ENCODE assay signal across 8 cellular contexts in the genomic region with DNA sequence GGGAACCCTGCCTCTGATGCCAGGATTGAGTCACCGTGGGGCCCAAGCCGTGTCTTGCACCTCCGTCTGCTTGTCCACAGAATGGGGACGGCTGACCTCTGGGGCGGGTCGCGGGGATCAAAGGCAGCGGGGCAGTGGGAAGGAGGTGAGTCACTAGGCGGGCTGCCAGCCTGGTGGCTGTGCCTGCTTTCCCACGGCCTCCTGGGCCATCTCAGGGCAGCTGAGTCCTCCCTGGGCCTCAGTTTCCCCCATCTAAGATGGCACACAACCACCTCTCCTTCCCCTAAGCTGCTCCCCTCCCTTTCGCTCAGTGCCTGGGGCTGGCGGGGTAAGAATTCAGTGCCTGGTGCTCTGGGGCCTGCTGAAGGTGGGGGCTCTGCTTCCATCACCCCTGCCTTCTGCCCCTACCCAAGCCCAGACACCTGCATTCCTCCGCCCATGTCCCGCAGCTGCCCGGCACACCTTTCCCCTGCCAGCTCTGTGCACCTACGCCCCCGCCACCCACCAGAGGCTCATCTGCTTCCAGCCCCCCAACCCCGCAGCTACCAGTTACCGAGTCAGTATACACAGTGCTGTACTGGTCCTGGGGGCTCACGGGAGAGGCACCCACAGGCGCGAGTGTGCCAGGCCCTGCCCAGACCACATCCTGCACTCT. TPM values are rescaled to one million over a fixed set of nuclear protein-coding genes. Genes with fewer than 3 reads are reported as not detected.
DNase-seq lines count a peak whose midpoint lies in the region; ATAC-seq and TF ChIP-seq lines count a peak whose summit lies in the region.

No MANE protein-coding gene starts in this region.

- no peaks in the 10 kb centered on the region for H3K27me3 Mint-ChIP-seq in activated T-helper 2 cell treated with anti-CD3 and anti-CD28 coated beads, Interferon-gamma antibody, Interleukin-2, Interleukin-4, amounts not matched to agents 10 μg/mL and 5 μg/mL and 100 μg/mL, durations not matched to agents 14 hours and 24 hours and 36 hours (ENCODE audit: low read depth)

- DNase-seq in GM12865 (ENCODE audit: low read depth), result peak; percentile 16
- DNase-seq in RPMI7951 (ENCODE audit: low read depth), result peak; percentile 84
- DNase-seq in gastrocnemius medialis, result peak; percentile 64 to 88
- DNase-seq in activated T-helper 2 cell treated with anti-CD3 and anti-CD28 coated beads, Interferon-gamma antibody, Interleukin-2, Interleukin-4, amounts not matched to agents 10 μg/mL and 5 μg/mL and 100 μg/mL, durations not matched to agents 14 hours and 24 hours and 36 hours (ENCODE audit: low spot score), result no peak
- DNase-seq in foreskin melanocyte, result no peak
- DNase-seq in NCI-H2196 treated with DMSO at 0.1 percent for 48 hours (lab: John Stamatoyannopoulos, UW; ENCODE audit: unreplicated experiment), result no peak
- no peak for DNase-seq in NCI-H187 treated with DMSO at 0.1 percent for 48 hours (lab: John Stamatoyannopoulos, UW)

- TF ChIP-seq CTCF in GM12865 (IDR thresholded peaks at IDR 0.05; ENCODE audit: insufficient read depth, low read depth, low read length, missing control alignments), result no peak
- TF ChIP-seq CTCF in gastrocnemius medialis (IDR thresholded peaks at IDR 0.05 in 4 of 5, conservative IDR thresholded peaks at IDR 0.05 in 1 of 5), result no peak

- H3K4me1 Mint-ChIP-seq in activated T-helper 2 cell treated with anti-CD3 and anti-CD28 coated beads, Interferon-gamma antibody, Interleukin-2, Interleukin-4, amounts not matched to agents 10 μg/mL and 5 μg/mL and 100 μg/mL, durations not matched to agents 14 hours and 24 hours and 36 hours (ENCODE audit: low read depth), result peaks cover 19% of the 10 kb centered on the region

- no peak for ATAC-seq in gastrocnemius medialis

- H3K4me1 ChIP-seq in esophagus (ENCODE audit: control insufficient read depth in 2 of 2, insufficient read depth in 2 of 2, low read length in 1 of 2), result peaks cover 39 to 71% of the 10 kb centered on the region in 2 donors
- H3K4me1 ChIP-seq in gastrocnemius medialis, result peaks cover 72 to 77% of the 10 kb centered on the region in 2 donors

- H3K4me3 ChIP-seq in GM12865 (ENCODE audit: low read depth, low read length), result peak overlapping the region; percentile 93
- H3K4me3 ChIP-seq in esophagus (ENCODE audit: low read depth in 1 of 2, low read length in 2 of 2), result peak overlapping the region; percentile 27 to 74
- H3K4me3 ChIP-seq in gastrocnemius medialis, result peak overlapping the region; percentile 82 to 100 (median 95)

- H3K9me3 ChIP-seq in esophagus (ENCODE audit: control insufficient read depth in 2 of 2, insufficient read depth in 1 of 2, low read depth in 1 of 2, low read length in 1 of 2), result no peaks in the 10 kb centered on the region
- no peaks in the 10 kb centered on the region for H3K9me3 ChIP-seq in gastrocnemius medialis

- WGBS in esophagus, 2 donors, result 36 to 40% methylated on average over 22 of the region's 22 CpGs

- no peaks in the 10 kb centered on the region for H3K9me3 Mint-ChIP-seq in activated T-helper 2 cell treated with anti-CD3 and anti-CD28 coated beads, Interferon-gamma antibody, Interleukin-2, Interleukin-4, amounts not matched to agents 10 μg/mL and 5 μg/mL and 100 μg/mL, durations not matched to agents 14 hours and 24 hours and 36 hours

- H3K27me3 ChIP-seq in esophagus (ENCODE audit: control insufficient read depth in 1 of 2, insufficient read depth in 2 of 2, low read length in 2 of 2) (no peaks in the 10 kb centered on the region), gastrocnemius medialis (no peaks in the 10 kb centered on the region)

- TF ChIP-seq POLR2A in gastrocnemius medialis (IDR thresholded peaks at IDR 0.05), result peak; percentile 13 to 30

- H3K27ac Mint-ChIP-seq in activated T-helper 2 cell treated with anti-CD3 and anti-CD28 coated beads, Interferon-gamma antibody, Interleukin-2, Interleukin-4, amounts not matched to agents 10 μg/mL and 5 μg/mL and 100 μg/mL, durations not matched to agents 14 hours and 24 hours and 36 hours, result no peak overlapping the region

- peaks cover 31% of the 10 kb centered on the region for H3K36me3 Mint-ChIP-seq in activated T-helper 2 cell treated with anti-CD3 and anti-CD28 coated beads, Interferon-gamma antibody, Interleukin-2, Interleukin-4, amounts not matched to agents 10 μg/mL and 5 μg/mL and 100 μg/mL, durations not matched to agents 14 hours and 24 hours and 36 hours (ENCODE audit: low read depth)

- in situ Hi-C loops in gastrocnemius medialis (cut with MboI; ENCODE audit: low sequenced_read_pairs in 4 of 4), result no loop called here

- H3K4me3 Mint-ChIP-seq in activated T-helper 2 cell treated with anti-CD3 and anti-CD28 coated beads, Interferon-gamma antibody, Interleukin-2, Interleukin-4, amounts not matched to agents 10 μg/mL and 5 μg/mL and 100 μg/mL, durations not matched to agents 14 hours and 24 hours and 36 hours (ENCODE audit: low read depth), result no peak overlapping the region

- H3K27ac ChIP-seq in esophagus (ENCODE audit: low read depth in 2 of 2, low read length in 1 of 2) (peak overlapping the region; percentile 98), gastrocnemius medialis (peak overlapping the region; percentile 96 to 100 (median 100))

- intact Hi-C loops in gastrocnemius medialis (cut with DNase I; ENCODE audit: low total_unique reads), result no loop called here
- intact Hi-C loops in activated T-helper 2 cell treated with anti-CD3 and anti-CD28 coated beads, Interferon-gamma antibody, Interleukin-2, Interleukin-4, amounts not matched to agents 10 μg/mL and 5 μg/mL and 100 μg/mL, durations not matched to agents 14 hours and 24 hours and 36 hours (cut with micrococcal nuclease), result no loop called here

- H3K36me3 ChIP-seq in esophagus (ENCODE audit: control insufficient read depth in 2 of 2, insufficient read depth in 2 of 2, low read length in 1 of 2) (peaks cover 3 to 50% of the 10 kb centered on the region in 2 donors), gastrocnemius medialis (peaks cover 0 to 23% of the 10 kb centered on the region in 2 donors)

RNA-seq across cellular contexts. Expression of a gene that starts 3.5 kb away (rescaled TPM):
- 52.0 and 54.4 TPM in 2 replicates for total RNA-seq in RPMI7951 (2014; rRNA removed; shearing (Covaris generic))
- polyA plus RNA-seq in esophagus, result 100 to 1,000 TPM; 167 to 244 TPM
- 1,000 to 10,000 TPM; 1,858 to 2,149 (median 1,965) TPM for total RNA-seq in gastrocnemius medialis
- 161 and 176 TPM in 2 replicates for total RNA-seq in activated T-helper 2 cell treated with anti-CD3 and anti-CD28 coated beads, Interferon-gamma antibody, Interleukin-2, Interleukin-4, amounts not matched to agents 10 μg/mL and 5 μg/mL and 100 μg/mL, durations not matched to agents 14 hours and 24 hours and 36 hours

RNA-seq across cellular contexts. Expression of a gene that starts 32.1 kb away (rescaled TPM):
- 37.0 and 42.1 TPM in 2 replicates for total RNA-seq in RPMI7951 (2014; rRNA removed; shearing (Covaris generic))
- polyA plus RNA-seq in esophagus, result 10 to 100 TPM; 40.0 to 48.9 TPM
- 10 to 100 TPM; 54.6 to 82.9 (median 63.6) TPM for total RNA-seq in gastrocnemius medialis
- 41.3 and 47.0 TPM in 2 replicates for total RNA-seq in activated T-helper 2 cell treated with anti-CD3 and anti-CD28 coated beads, Interferon-gamma antibody, Interleukin-2, Interleukin-4, amounts not matched to agents 10 μg/mL and 5 μg/mL and 100 μg/mL, durations not matched to agents 14 hours and 24 hours and 36 hours

RNA-seq across cellular contexts. Expression of a gene that starts 48.5 kb away (rescaled TPM):
- 24.2 and 26.6 TPM in 2 replicates for total RNA-seq in RPMI7951 (2014; rRNA removed; shearing (Covaris generic))
- 10 to 100 TPM; 11.0 to 12.4 TPM for polyA plus RNA-seq in esophagus
- total RNA-seq in gastrocnemius medialis, result 10 to 100 TPM; 16.0 to 30.8 (median 22.2) TPM
- 175 and 181 TPM in 2 replicates for total RNA-seq in activated T-helper 2 cell treated with anti-CD3 and anti-CD28 coated beads, Interferon-gamma antibody, Interleukin-2, Interleukin-4, amounts not matched to agents 10 μg/mL and 5 μg/mL and 100 μg/mL, durations not matched to agents 14 hours and 24 hours and 36 hours

RNA-seq across cellular contexts. Expression of a gene that starts 49.1 kb away (rescaled TPM):
- total RNA-seq in RPMI7951 (2014; rRNA removed; shearing (Covaris generic)), result 1.4 and 2.2 TPM in 2 replicates
- 10 to 100 TPM in 1 of 2 donors, 1 to 10 TPM in 1; 6.4 to 16.0 TPM for polyA plus RNA-seq in esophagus
- total RNA-seq in gastrocnemius medialis, result 1 to 10 TPM in 1 of 4 donors, under 1 TPM in 1, not detected in 2; 0.93 to 1.4 TPM
- total RNA-seq in activated T-helper 2 cell treated with anti-CD3 and anti-CD28 coated beads, Interferon-gamma antibody, Interleukin-2, Interleukin-4, amounts not matched to agents 10 μg/mL and 5 μg/mL and 100 μg/mL, durations not matched to agents 14 hours and 24 hours and 36 hours, result 7.6 and 9.5 TPM in 2 replicates

Comparison
In these comparisons a context has a peak if more than half of its experiments do, and no peak if none do; other contexts are left out.
1. DNase-seq: peak in GM12865 (single experiment), RPMI7951 (single experiment) and gastrocnemius medialis (2 of 2); none in activated T-helper 2 cell treated with anti-CD3 and anti-CD28 coated beads, Interferon-gamma antibody, Interleukin-2, Interleukin-4, amounts not matched to agents 10 μg/mL and 5 μg/mL and 100 μg/mL, durations not matched to agents 14 hours and 24 hours and 36 hours (single experiment), foreskin melanocyte (single experiment), NCI-H2196 treated with DMSO at 0.1 percent for 48 hours (single experiment) and NCI-H187 treated with DMSO at 0.1 percent for 48 hours (single experiment).
2. RNA of a gene that starts 3.5 kb away (total RNA-seq): 1,858 to 2,149 TPM in gastrocnemius medialis; 161 to 176 TPM in activated T-helper 2 cell treated with anti-CD3 and anti-CD28 coated beads, Interferon-gamma antibody, Interleukin-2, Interleukin-4, amounts not matched to agents 10 μg/mL and 5 μg/mL and 100 μg/mL, durations not matched to agents 14 hours and 24 hours and 36 hours and 52.0 to 54.4 TPM in RPMI7951; every median in the first group is over 10 times any median in the second.
3. Peak in every context shown above with its lines, with median percentiles within 50 percentile points of each other: H3K4me3 ChIP-seq.